16 cellular contexts compared by ENCODE assay signal in genomic region chr6:91376686-91377085, GRCh38.
DNase-seq lines count a peak whose midpoint lies in the region; ATAC-seq, FAIRE-seq and TF ChIP-seq lines count a peak whose summit lies in the region.
"Had no signal": no experiment of that assay in that cellular context is flagged by ENCODE, and none has a peak within 500 bp of the region (broad histone marks: within the 10 kb centered on the region; RNA-seq: fewer than 3 reads in every experiment).

No MANE protein-coding gene starts in this region.

- H3K9ac ChIP-seq in PC-3 (ENCODE audit: low read length): no peak overlapping the region

- no peak overlapping the region for H3K27ac ChIP-seq in PC-3 (ENCODE audit: low read length)
- no peak overlapping the region for H3K27ac ChIP-seq in suprapubic skin
- H3K27ac ChIP-seq: esophagus squamous epithelium, heart right ventricle, spleen had no signal

- no peak for FAIRE-seq in H54 (lab: Jason Lieb, UNC)
- FAIRE-seq: GM12892 had no signal

- POLR2A ChIA-PET in PC-3 (lab: Charles Lee; ENCODE audit: unreplicated experiment): no interaction called here

- H3K36me3 ChIP-seq in PC-3 (ENCODE audit: low read depth, low read length) (no peaks in the 10 kb centered on the region), suprapubic skin (no peaks in the 10 kb centered on the region)
- H3K36me3 ChIP-seq: esophagus squamous epithelium, heart right ventricle, spleen had no signal

- intact Hi-C loops in PC-3 (cut with micrococcal nuclease): no loop called here

- H2AFZ ChIP-seq in PC-3 (ENCODE audit: low read length): no peak overlapping the region

- H3F3A ChIP-seq in PC-3 (ENCODE audit: low read length, unreplicated experiment): no peaks in the 10 kb centered on the region

- H3K4me3 ChIP-seq in PC-3 (ENCODE audit: low read length) (no peak overlapping the region), suprapubic skin (no peak overlapping the region)
- H3K4me3 ChIP-seq: esophagus squamous epithelium, heart right ventricle, spleen had no signal

- TF ChIP-seq CTCF in PC-3 (conservative IDR thresholded peaks at IDR 0.05; ENCODE audit: low read depth, low read length) (no peak), suprapubic skin (IDR thresholded peaks at IDR 0.05) (no peak)

- no peak for TF ChIP-seq POLR2A in suprapubic skin (IDR thresholded peaks at IDR 0.05)
- no peak for TF ChIP-seq POLR2A in H54 (IDR thresholded peaks at IDR 0.05; ENCODE audit: low read depth, low read length)

- 60% methylated on average over 4 of the region's 4 CpGs for WGBS in suprapubic skin

- H3K4me2 ChIP-seq in PC-3 (ENCODE audit: low read length): no peak overlapping the region

- CTCF ChIA-PET in PC-3 (lab: Charles Lee): no interaction called here

- no peaks in the 10 kb centered on the region for H3K9me3 ChIP-seq in PC-3 (ENCODE audit: low read length)
- H3K9me3 ChIP-seq in suprapubic skin: no peaks in the 10 kb centered on the region
- H3K9me3 ChIP-seq: esophagus squamous epithelium, heart right ventricle had no signal

- H3K9me2 ChIP-seq in PC-3 (replicated peaks; ENCODE audit: low read length): no peaks in the 10 kb centered on the region

- H3K79me2 ChIP-seq in PC-3 (ENCODE audit: low read length): no peaks in the 10 kb centered on the region

- H3K4me1 ChIP-seq in PC-3 (ENCODE audit: insufficient read depth, low read length): no peaks in the 10 kb centered on the region
- no peaks in the 10 kb centered on the region for H3K4me1 ChIP-seq in suprapubic skin
- H3K4me1 ChIP-seq: esophagus squamous epithelium, heart right ventricle, spleen had no signal

- ATAC-seq in PC-3: no peak
- ATAC-seq: heart right ventricle had no signal

- TF ChIP-seq EP300 in suprapubic skin (IDR thresholded peaks at IDR 0.05): no peak

- no peaks in the 10 kb centered on the region for H4K20me1 ChIP-seq in PC-3 (ENCODE audit: low read length)

- BruUV-seq in PC-3 (replicated peaks; lab: Mats Ljungman, UMichigan): no TSS peak

- DNase-seq in ELF-1 (ENCODE audit: low read depth, low spot score): peak; percentile 16
- DNase-seq in NCI-H146 treated with DMSO at 0.1 percent for 48 hours (lab: John Stamatoyannopoulos, UW; ENCODE audit: unreplicated experiment): peak; percentile 91
- peak; percentile 1 for DNase-seq in PC-3
- peak; percentile 27 for DNase-seq in renal cortical epithelial cell (ENCODE audit: low read depth)
- no peak for DNase-seq in islet precursor cell
- DNase-seq in suprapubic skin (ENCODE audit: low spot score in 2 of 2): no peak
- no peak for DNase-seq in middle frontal gyrus (ENCODE audit: extremely low spot score, low spot score)
- DNase-seq in H54 (ENCODE audit: insufficient read length, low spot score): no peak
- DNase-seq: activated CD4-positive, alpha-beta T cell treated with anti-CD3 and anti-CD28 coated beads, Interleukin-2, amount 50 U/mL, for 48 hours; EL; esophagus squamous epithelium; heart right ventricle; posterior cingulate gyrus; Right ventricle myocardium superior; spleen had no signal

- H3K27me3 ChIP-seq in PC-3 (ENCODE audit: low read length) (no peaks in the 10 kb centered on the region), suprapubic skin (no peaks in the 10 kb centered on the region)
- H3K27me3 ChIP-seq: esophagus squamous epithelium, heart right ventricle, spleen had no signal

Comparison
In these comparisons a context has a peak if more than half of its experiments do, and no peak if none do; other contexts are left out.
1. DNase-seq: peak in ELF-1 (single experiment), NCI-H146 treated with DMSO at 0.1 percent for 48 hours (single experiment), PC-3 (single experiment) and renal cortical epithelial cell (single experiment); none in islet precursor cell (single experiment), suprapubic skin (0 of 2), middle frontal gyrus (single experiment) and H54 (single experiment).